ENCODE assay signal across 2 cellular contexts in the genomic region with DNA sequence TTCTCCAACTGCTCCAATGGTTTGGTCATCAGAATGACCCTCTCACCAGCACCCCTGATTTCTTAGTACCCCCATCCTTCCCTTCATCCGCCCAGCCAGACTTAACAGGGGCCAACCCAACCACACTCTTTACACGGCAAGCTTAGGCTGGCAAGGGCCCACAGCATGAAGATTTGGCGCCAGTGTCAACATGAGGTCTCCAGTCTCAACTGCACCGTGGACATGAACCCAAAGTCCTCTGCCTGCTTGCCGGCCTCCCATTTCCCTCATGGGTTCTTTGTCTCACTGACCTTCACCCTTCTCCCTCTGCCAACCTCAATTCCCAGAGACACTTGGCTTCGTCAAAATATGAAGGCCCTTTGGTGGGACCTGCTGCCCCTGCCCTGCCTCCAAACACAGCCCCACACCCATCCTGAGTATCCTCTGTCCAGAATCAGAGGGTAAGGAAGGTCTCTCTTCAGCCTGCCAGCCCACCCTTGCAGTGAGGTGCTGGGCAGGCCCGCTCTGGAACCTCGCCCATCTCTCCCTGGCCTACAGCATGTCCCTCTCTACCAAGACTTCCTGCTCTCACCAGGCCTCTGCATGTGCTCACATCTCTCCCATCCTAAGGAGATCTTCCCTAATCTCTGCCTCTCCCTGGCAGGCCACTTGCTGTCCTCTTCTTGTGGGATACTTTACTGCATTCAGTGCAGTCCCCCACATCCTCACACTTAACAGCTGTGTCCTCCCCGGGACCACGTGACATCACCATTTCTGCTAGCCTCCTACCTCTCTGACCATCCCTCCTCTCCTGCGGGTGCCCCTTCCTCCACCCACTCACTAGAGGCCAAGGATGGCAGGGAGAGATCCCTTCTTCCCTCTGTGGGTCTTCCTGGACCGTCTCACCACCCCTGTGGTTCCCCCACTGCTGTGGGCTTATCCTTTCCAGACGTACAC.
TF ChIP-seq lines count a peak whose summit lies in the region.

No MANE protein-coding gene starts in this region.

TF ChIP-seq in A549, 52 proteins besides CTCF, POLR2A, EP300 and RAD21 (continued from another document):
- TF ChIP-seq, protein P1, sequence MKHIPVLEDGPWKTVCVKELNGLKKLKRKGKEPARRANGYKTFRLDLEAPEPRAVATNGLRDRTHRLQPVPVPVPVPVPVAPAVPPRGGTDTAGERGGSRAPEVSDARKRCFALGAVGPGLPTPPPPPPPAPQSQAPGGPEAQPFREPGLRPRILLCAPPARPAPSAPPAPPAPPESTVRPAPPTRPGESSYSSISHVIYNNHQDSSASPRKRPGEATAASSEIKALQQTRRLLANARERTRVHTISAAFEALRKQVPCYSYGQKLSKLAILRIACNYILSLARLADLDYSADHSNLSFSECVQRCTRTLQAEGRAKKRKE (CRISPR knock-in tag; IDR thresholded peaks at IDR 0.05; ENCODE audit: low read depth), result no peak
- TF ChIP-seq POLR2AphosphoS2 (conservative IDR thresholded peaks at IDR 0.05; ENCODE audit: low read length), result no peak
- TF ChIP-seq, protein P2, sequence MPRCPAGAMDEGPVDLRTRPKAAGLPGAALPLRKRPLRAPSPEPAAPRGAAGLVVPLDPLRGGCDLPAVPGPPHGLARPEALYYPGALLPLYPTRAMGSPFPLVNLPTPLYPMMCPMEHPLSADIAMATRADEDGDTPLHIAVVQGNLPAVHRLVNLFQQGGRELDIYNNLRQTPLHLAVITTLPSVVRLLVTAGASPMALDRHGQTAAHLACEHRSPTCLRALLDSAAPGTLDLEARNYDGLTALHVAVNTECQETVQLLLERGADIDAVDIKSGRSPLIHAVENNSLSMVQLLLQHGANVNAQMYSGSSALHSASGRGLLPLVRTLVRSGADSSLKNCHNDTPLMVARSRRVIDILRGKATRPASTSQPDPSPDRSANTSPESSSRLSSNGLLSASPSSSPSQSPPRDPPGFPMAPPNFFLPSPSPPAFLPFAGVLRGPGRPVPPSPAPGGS (IDR thresholded peaks at IDR 0.05), result no peak
- TF ChIP-seq, protein P3, sequence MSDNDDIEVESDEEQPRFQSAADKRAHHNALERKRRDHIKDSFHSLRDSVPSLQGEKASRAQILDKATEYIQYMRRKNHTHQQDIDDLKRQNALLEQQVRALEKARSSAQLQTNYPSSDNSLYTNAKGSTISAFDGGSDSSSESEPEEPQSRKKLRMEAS (IDR thresholded peaks at IDR 0.05), result 0 out of 2 replicates have a peak, but pooled peaks have one; percentile 2

TF ChIP-seq in GM23338, 12 proteins besides CTCF, POLR2A, EP300 and RAD21 (continued from another document):
- TF ChIP-seq, protein P4, sequence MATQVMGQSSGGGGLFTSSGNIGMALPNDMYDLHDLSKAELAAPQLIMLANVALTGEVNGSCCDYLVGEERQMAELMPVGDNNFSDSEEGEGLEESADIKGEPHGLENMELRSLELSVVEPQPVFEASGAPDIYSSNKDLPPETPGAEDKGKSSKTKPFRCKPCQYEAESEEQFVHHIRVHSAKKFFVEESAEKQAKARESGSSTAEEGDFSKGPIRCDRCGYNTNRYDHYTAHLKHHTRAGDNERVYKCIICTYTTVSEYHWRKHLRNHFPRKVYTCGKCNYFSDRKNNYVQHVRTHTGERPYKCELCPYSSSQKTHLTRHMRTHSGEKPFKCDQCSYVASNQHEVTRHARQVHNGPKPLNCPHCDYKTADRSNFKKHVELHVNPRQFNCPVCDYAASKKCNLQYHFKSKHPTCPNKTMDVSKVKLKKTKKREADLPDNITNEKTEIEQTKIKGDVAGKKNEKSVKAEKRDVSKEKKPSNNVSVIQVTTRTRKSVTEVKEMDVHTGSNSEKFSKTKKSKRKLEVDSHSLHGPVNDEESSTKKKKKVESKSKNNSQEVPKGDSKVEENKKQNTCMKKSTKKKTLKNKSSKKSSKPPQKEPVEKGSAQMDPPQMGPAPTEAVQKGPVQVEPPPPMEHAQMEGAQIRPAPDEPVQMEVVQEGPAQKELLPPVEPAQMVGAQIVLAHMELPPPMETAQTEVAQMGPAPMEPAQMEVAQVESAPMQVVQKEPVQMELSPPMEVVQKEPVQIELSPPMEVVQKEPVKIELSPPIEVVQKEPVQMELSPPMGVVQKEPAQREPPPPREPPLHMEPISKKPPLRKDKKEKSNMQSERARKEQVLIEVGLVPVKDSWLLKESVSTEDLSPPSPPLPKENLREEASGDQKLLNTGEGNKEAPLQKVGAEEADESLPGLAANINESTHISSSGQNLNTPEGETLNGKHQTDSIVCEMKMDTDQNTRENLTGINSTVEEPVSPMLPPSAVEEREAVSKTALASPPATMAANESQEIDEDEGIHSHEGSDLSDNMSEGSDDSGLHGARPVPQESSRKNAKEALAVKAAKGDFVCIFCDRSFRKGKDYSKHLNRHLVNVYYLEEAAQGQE (IDR thresholded peaks at IDR 0.05; ENCODE audit: unreplicated experiment), result no peak
- TF ChIP-seq STAT1 (IDR thresholded peaks at IDR 0.05; ENCODE audit: unreplicated experiment), result no peak
- no peak for TF ChIP-seq POLR2AphosphoS5 (IDR thresholded peaks at IDR 0.05; ENCODE audit: low read depth)
- no peak for TF ChIP-seq EZH2phosphoT487 (IDR thresholded peaks at IDR 0.05; ENCODE audit: unreplicated experiment)
- TF ChIP-seq, protein P5, sequence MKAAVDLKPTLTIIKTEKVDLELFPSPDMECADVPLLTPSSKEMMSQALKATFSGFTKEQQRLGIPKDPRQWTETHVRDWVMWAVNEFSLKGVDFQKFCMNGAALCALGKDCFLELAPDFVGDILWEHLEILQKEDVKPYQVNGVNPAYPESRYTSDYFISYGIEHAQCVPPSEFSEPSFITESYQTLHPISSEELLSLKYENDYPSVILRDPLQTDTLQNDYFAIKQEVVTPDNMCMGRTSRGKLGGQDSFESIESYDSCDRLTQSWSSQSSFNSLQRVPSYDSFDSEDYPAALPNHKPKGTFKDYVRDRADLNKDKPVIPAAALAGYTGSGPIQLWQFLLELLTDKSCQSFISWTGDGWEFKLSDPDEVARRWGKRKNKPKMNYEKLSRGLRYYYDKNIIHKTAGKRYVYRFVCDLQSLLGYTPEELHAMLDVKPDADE (IDR thresholded peaks at IDR 0.05), result no peak
- TF ChIP-seq, protein P6, sequence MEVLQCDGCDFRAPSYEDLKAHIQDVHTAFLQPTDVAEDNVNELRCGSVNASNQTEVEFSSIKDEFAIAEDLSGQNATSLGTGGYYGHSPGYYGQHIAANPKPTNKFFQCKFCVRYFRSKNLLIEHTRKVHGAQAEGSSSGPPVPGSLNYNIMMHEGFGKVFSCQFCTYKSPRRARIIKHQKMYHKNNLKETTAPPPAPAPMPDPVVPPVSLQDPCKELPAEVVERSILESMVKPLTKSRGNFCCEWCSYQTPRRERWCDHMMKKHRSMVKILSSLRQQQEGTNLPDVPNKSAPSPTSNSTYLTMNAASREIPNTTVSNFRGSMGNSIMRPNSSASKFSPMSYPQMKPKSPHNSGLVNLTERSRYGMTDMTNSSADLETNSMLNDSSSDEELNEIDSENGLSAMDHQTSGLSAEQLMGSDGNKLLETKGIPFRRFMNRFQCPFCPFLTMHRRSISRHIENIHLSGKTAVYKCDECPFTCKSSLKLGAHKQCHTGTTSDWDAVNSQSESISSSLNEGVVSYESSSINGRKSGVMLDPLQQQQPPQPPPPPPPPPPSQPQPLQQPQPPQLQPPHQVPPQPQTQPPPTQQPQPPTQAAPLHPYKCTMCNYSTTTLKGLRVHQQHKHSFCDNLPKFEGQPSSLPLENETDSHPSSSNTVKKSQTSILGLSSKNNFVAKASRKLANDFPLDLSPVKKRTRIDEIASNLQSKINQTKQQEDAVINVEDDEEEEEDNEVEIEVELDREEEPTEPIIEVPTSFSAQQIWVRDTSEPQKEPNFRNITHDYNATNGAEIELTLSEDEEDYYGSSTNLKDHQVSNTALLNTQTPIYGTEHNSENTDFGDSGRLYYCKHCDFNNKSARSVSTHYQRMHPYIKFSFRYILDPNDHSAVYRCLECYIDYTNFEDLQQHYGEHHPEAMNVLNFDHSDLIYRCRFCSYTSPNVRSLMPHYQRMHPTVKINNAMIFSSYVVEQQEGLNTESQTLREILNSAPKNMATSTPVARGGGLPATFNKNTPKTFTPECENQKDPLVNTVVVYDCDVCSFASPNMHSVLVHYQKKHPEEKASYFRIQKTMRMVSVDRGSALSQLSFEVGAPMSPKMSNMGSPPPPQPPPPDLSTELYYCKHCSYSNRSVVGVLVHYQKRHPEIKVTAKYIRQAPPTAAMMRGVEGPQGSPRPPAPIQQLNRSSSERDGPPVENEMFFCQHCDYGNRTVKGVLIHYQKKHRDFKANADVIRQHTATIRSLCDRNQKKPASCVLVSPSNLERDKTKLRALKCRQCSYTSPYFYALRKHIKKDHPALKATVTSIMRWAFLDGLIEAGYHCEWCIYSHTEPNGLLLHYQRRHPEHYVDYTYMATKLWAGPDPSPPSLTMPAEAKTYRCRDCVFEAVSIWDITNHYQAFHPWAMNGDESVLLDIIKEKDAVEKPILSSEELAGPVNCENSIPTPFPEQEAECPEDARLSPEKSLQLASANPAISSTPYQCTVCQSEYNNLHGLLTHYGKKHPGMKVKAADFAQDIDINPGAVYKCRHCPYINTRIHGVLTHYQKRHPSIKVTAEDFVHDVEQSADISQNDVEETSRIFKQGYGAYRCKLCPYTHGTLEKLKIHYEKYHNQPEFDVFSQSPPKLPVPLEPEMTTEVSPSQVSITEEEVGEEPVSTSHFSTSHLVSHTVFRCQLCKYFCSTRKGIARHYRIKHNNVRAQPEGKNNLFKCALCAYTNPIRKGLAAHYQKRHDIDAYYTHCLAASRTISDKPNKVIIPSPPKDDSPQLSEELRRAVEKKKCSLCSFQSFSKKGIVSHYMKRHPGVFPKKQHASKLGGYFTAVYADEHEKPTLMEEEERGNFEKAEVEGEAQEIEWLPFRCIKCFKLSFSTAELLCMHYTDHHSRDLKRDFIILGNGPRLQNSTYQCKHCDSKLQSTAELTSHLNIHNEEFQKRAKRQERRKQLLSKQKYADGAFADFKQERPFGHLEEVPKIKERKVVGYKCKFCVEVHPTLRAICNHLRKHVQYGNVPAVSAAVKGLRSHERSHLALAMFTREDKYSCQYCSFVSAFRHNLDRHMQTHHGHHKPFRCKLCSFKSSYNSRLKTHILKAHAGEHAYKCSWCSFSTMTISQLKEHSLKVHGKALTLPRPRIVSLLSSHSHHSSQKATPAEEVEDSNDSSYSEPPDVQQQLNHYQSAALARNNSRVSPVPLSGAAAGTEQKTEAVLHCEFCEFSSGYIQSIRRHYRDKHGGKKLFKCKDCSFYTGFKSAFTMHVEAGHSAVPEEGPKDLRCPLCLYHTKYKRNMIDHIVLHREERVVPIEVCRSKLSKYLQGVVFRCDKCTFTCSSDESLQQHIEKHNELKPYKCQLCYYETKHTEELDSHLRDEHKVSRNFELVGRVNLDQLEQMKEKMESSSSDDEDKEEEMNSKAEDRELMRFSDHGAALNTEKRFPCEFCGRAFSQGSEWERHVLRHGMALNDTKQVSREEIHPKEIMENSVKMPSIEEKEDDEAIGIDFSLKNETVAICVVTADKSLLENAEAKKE (CRISPR knock-in tag; IDR thresholded peaks at IDR 0.05), result no peak
